Comparison of ENCODE assay signal across 8 cellular contexts in the genomic region with DNA sequence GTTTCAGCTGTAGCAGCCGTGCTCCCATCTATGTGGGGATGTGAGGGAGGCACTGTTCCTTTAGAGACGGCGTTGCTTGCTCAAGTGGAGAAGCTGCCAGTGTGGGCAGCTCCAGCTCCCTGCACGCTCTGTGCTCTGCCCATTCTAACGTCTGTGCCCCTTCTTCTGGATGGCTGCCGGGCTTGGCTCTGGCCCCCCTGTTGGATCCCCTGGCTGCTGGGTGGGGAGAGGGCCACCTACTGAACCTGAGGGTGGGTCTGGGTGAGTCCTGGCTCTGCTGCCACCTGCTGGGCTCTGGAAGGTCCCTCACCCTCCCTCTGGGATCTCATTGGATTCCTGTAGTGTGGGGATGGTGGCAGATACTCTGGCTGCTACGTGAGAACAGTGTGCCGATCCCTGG. TPM values are rescaled to one million over a fixed set of nuclear protein-coding genes. Genes with fewer than 3 reads are reported as not detected.
DNase-seq lines count a peak whose midpoint lies in the region; ATAC-seq and TF ChIP-seq lines count a peak whose summit lies in the region.

No MANE protein-coding gene starts in this region.

- no peaks in the 10 kb centered on the region for H3K36me3 ChIP-seq in cardiac muscle cell

- H3K4me1 ChIP-seq in cardiac muscle cell (ENCODE audit: low read depth): peaks cover 11% of the 10 kb centered on the region

- H3K27ac Mint-ChIP-seq in activated naive CD8-positive, alpha-beta T cell treated with anti-CD3 and anti-CD28 coated beads for 36 hours: no peak overlapping the region

- no peaks in the 10 kb centered on the region for H3K27me3 Mint-ChIP-seq in activated naive CD8-positive, alpha-beta T cell treated with anti-CD3 and anti-CD28 coated beads for 36 hours

- H3K4me3 ChIP-seq in AG09309 (ENCODE audit: control insufficient read depth, low read depth, low read length): no peak overlapping the region
- no peak overlapping the region for H3K4me3 ChIP-seq in cardiac muscle cell

- ATAC-seq in sciatic nerve: peak; percentile 20

- DNase-seq in AG09309 (ENCODE audit: low read depth): no peak
- peak; percentile 52 for DNase-seq in OCI-M1 (lab: John Stamatoyannopoulos, UW)
- DNase-seq in activated naive CD8-positive, alpha-beta T cell treated with anti-CD3 and anti-CD28 coated beads for 36 hours: peak; percentile 38
- peak; percentile 56 to 74 for DNase-seq in cardiac muscle cell (ENCODE audit: low read depth in 1 of 2, low spot score in 1 of 2)
- DNase-seq in sciatic nerve (ENCODE audit: low spot score): no peak
- DNase-seq in cerebellum (ENCODE audit: low spot score): no peak
- no peak for DNase-seq in posterior vena cava (ENCODE audit: low spot score)

- no peaks in the 10 kb centered on the region for H3K27me3 ChIP-seq in cardiac muscle cell

- intact Hi-C loops in sciatic nerve (cut with DNase I): loop anchor here (10.0 kb wide), 1 partner anchor 300 kb away; no protein-coding TSS in a partner anchor
- intact Hi-C loops in posterior vena cava (cut with DNase I): loop anchor here in 1 of 2 donors (10.0 kb wide), 1 partner anchor 620 kb away; a partner anchor contains a TSS

- H3K27ac ChIP-seq in cardiac muscle cell: no peak overlapping the region

- H3K9me3 ChIP-seq in cardiac muscle cell (ENCODE audit: low read depth): no peaks in the 10 kb centered on the region

- H3K4me1 Mint-ChIP-seq in activated naive CD8-positive, alpha-beta T cell treated with anti-CD3 and anti-CD28 coated beads for 36 hours: peaks cover 30% of the 10 kb centered on the region

- no peak overlapping the region for H3K4me3 Mint-ChIP-seq in activated naive CD8-positive, alpha-beta T cell treated with anti-CD3 and anti-CD28 coated beads for 36 hours

- TF ChIP-seq CTCF in AG09309 (IDR thresholded peaks at IDR 0.05; ENCODE audit: control insufficient read depth, insufficient read depth, low read depth, low read length, missing control alignments): peak; percentile 78
- TF ChIP-seq CTCF in GM12872 (IDR thresholded peaks at IDR 0.05; ENCODE audit: insufficient read depth, low read depth, low read length): peak; percentile 82
- peak; percentile 76 for TF ChIP-seq CTCF in cardiac muscle cell (IDR thresholded peaks at IDR 0.05; ENCODE audit: low read depth, low read length)

- H3K36me3 Mint-ChIP-seq in activated naive CD8-positive, alpha-beta T cell treated with anti-CD3 and anti-CD28 coated beads for 36 hours: peaks cover 8% of the 10 kb centered on the region

- no peaks in the 10 kb centered on the region for H3K9me3 Mint-ChIP-seq in activated naive CD8-positive, alpha-beta T cell treated with anti-CD3 and anti-CD28 coated beads for 36 hours

RNA-seq across cellular contexts. Expression of a gene that starts 5.0 kb away (rescaled TPM):
- 100 to 1,000 TPM; 150 to 154 TPM for total RNA-seq in activated naive CD8-positive, alpha-beta T cell treated with anti-CD3 and anti-CD28 coated beads for 36 hours
- total RNA-seq in cardiac muscle cell (197 and 213 TPM in 2 replicates), sciatic nerve (189 TPM), cerebellum (77.6 TPM), posterior vena cava (10 to 100 TPM; 74.1 to 91.3 TPM)
- 204 and 281 TPM in 2 replicates for polyA plus RNA-seq in cardiac muscle cell

RNA-seq across cellular contexts. Expression of a gene that starts 19.2 kb away (rescaled TPM):
- total RNA-seq in activated naive CD8-positive, alpha-beta T cell treated with anti-CD3 and anti-CD28 coated beads for 36 hours: not detected
- total RNA-seq in cardiac muscle cell (0.45 TPM in 1 of 2 replicates, not detected in the other), sciatic nerve (0.13 TPM), cerebellum (0.09 TPM), posterior vena cava (not detected)
- not detected in 2 replicates for polyA plus RNA-seq in cardiac muscle cell

RNA-seq across cellular contexts. Expression of a gene that starts 34.3 kb away (rescaled TPM):
- 10 to 100 TPM; 14.0 to 14.8 TPM for total RNA-seq in activated naive CD8-positive, alpha-beta T cell treated with anti-CD3 and anti-CD28 coated beads for 36 hours
- total RNA-seq in cardiac muscle cell (40.9 and 46.7 TPM in 2 replicates), sciatic nerve (26.7 TPM), cerebellum (9.3 TPM), posterior vena cava (10 to 100 TPM; 18.1 to 18.8 TPM)
- polyA plus RNA-seq in cardiac muscle cell: 34.0 and 37.1 TPM in 2 replicates

RNA-seq across cellular contexts. Expression of a gene that starts 43.1 kb away (rescaled TPM):
- not detected for total RNA-seq in activated naive CD8-positive, alpha-beta T cell treated with anti-CD3 and anti-CD28 coated beads for 36 hours
- not detected in 2 replicates for total RNA-seq in cardiac muscle cell
- polyA plus RNA-seq in cardiac muscle cell: not detected in 2 replicates
- total RNA-seq in sciatic nerve: not detected
- not detected for total RNA-seq in cerebellum
- total RNA-seq in posterior vena cava: not detected

RNA-seq across cellular contexts. Expression of a gene that starts 48.6 kb away (rescaled TPM):
- 1 to 10 TPM; 2.9 to 3.7 TPM for total RNA-seq in activated naive CD8-positive, alpha-beta T cell treated with anti-CD3 and anti-CD28 coated beads for 36 hours
- total RNA-seq in cardiac muscle cell (not detected in 2 replicates), sciatic nerve (9.9 TPM), cerebellum (4.0 TPM), posterior vena cava (10 to 100 TPM in 1 of 2 donors, 1 to 10 TPM in 1; 7.7 to 11.3 TPM)
- not detected in 2 replicates for polyA plus RNA-seq in cardiac muscle cell

Comparison
In these comparisons a context has a peak if more than half of its experiments do, and no peak if none do; other contexts are left out.
1. DNase-seq: peak in OCI-M1 (single experiment), activated naive CD8-positive, alpha-beta T cell treated with anti-CD3 and anti-CD28 coated beads for 36 hours (single experiment) and cardiac muscle cell (2 of 2); none in AG09309 (single experiment), sciatic nerve (single experiment), cerebellum (single experiment) and posterior vena cava (single experiment).
2. Peak in every context shown above with its lines, with median percentiles within 50 percentile points of each other: CTCF ChIP-seq.